Comparison of ENCODE assay signal across 12 cellular contexts in genomic region chr16:66927918-66928649, GRCh38. TPM values are rescaled to one million over a fixed set of nuclear protein-coding genes. Genes with fewer than 3 reads are reported as not detected.
A peak's percentile ranks its signal among the peaks of the same experiment; 100 is the strongest.
DNase-seq lines count a peak whose midpoint lies in the region; ATAC-seq and TF ChIP-seq lines count a peak whose summit lies in the region.
"Had no signal": no experiment of that assay in that cellular context is flagged by ENCODE, and none has a peak within 500 bp of the region (broad histone marks: within the 10 kb centered on the region; RNA-seq: fewer than 3 reads in every experiment).

No MANE protein-coding gene starts in this region.

- H3K4me3 ChIP-seq in GM23248 (no peak overlapping the region), epithelial cell of esophagus (ENCODE audit: low read length) (no peak overlapping the region), colonic mucosa (no peak overlapping the region)
- H3K4me3 ChIP-seq: SK-N-MC had no signal

- intact Hi-C loops in colonic mucosa (cut with DNase I) = no loop called here

- in situ Hi-C loops in GM23248 (cut with MboI) = no loop called here

- no peak for TF ChIP-seq CTCF in epithelial cell of esophagus (IDR thresholded peaks at IDR 0.05; ENCODE audit: insufficient read depth, low read depth, low read length, missing control alignments)
- no peak for TF ChIP-seq CTCF in colonic mucosa (IDR thresholded peaks at IDR 0.05)

- H3K4me2 ChIP-seq in GM23248 (ENCODE audit: unreplicated experiment) = peak overlapping the region; percentile 57

- 82 to 84% methylated on average over 8 of the region's 8 CpGs for WGBS in GM23248 (ENCODE audit: low coverage in 1 of 2, low lambda C conversion rate in 2 of 2, missing lambda C conversion rate in 2 of 2), 2 experiments

- no peak overlapping the region for H2AFZ ChIP-seq in GM23248

- H3K27me3 ChIP-seq in GM23248 (replicated peaks; ENCODE audit: insufficient read depth) = peaks cover 7% of the 10 kb centered on the region
- H3K27me3 ChIP-seq in colonic mucosa = peaks cover 15% of the 10 kb centered on the region

- no peaks in the 10 kb centered on the region for H4K20me1 ChIP-seq in GM23248 (ENCODE audit: insufficient read depth)

- peaks cover 4% of the 10 kb centered on the region; the same call in 1 of the 2 replicates for H3K79me2 ChIP-seq in GM23248 (ENCODE audit: insufficient read depth)

- peak overlapping the region; percentile 74 for H3K27ac ChIP-seq in GM23248
- no peak overlapping the region for H3K27ac ChIP-seq in colonic mucosa
- H3K27ac ChIP-seq: SK-N-MC had no signal

- H3K9ac ChIP-seq in GM23248 (peak overlapping the region; percentile 62), colonic mucosa (ENCODE audit: low read depth in 2 of 2, low read length in 2 of 2) (no peak overlapping the region)

- ATAC-seq in HG03196 (IDR thresholded peaks at IDR 0.05; ENCODE audit: unreplicated experiment) = no peak
- ATAC-seq: left lobe of liver; stimulated activated naive B cell treated with anti-CD40 and anti-IgM and Interleukin-4, amounts not matched to agents 10 μg/mL and 1 μg/mL and 100 μg/mL, for 72 hours had no signal

- no peaks in the 10 kb centered on the region for H3K9me2 ChIP-seq in GM23248 (ENCODE audit: insufficient read depth)

- H3F3A ChIP-seq in GM23248 (ENCODE audit: insufficient read depth) = peaks cover 30% of the 10 kb centered on the region

- H3K36me3 ChIP-seq in GM23248 (ENCODE audit: low read depth) (no peaks in the 10 kb centered on the region), colonic mucosa (no peaks in the 10 kb centered on the region)

- peak; percentile 70 for DNase-seq in GM23248
- DNase-seq in NCI-H2196 (lab: John Stamatoyannopoulos, UW; ENCODE audit: unreplicated experiment) = peak; percentile 35
- DNase-seq in epithelial cell of esophagus (ENCODE audit: low read depth) = peak; percentile 70
- DNase-seq in renal cortical epithelial cell (ENCODE audit: low read depth) = peak; percentile 35
- no peak for DNase-seq in colonic mucosa
- DNase-seq in NCI-H345 treated with DMSO at 0.1 percent for 48 hours (lab: John Stamatoyannopoulos, UW; ENCODE audit: unreplicated experiment) = no peak
- DNase-seq: effector CD4-positive, alpha-beta T cell; NCI-H187; stimulated activated naive B cell treated with anti-CD40 and anti-IgM and Interleukin-4, amounts not matched to agents 10 μg/mL and 1 μg/mL and 100 μg/mL, for 72 hours had no signal

- H3K4me1 ChIP-seq in GM23248 (ENCODE audit: insufficient read depth) (peaks cover 31% of the 10 kb centered on the region), colonic mucosa (peaks cover 7% of the 10 kb centered on the region)

- H3K9me3 ChIP-seq in GM23248 (ENCODE audit: low read depth) = no peaks in the 10 kb centered on the region
- H3K9me3 ChIP-seq in colonic mucosa = no peaks in the 10 kb centered on the region

RNA-seq across cellular contexts. Expression of gene RRAD, which starts 2.7 kb away (rescaled TPM):
- total RNA-seq in GM23248 (2014; rRNA removed; shearing (Covaris generic)) = 0.22 and 1.1 TPM in 2 replicates
- polyA plus RNA-seq in GM23248 (2016; fragmentation: Nextera tagmentation; extraction: Ambion mirVana) = 0.70 and 0.76 TPM in 2 replicates
- total RNA-seq in renal cortical epithelial cell = 177 and 379 TPM in 2 replicates
- total RNA-seq in colonic mucosa = 1 to 10 TPM; 1.4 to 4.0 TPM

RNA-seq across cellular contexts. Expression of gene CIAO2B, which starts 6.1 kb away (rescaled TPM):
- total RNA-seq in GM23248 (2014; rRNA removed; shearing (Covaris generic)) = 76.1 and 111 TPM in 2 replicates
- 173 and 182 TPM in 2 replicates for polyA plus RNA-seq in GM23248 (2016; fragmentation: Nextera tagmentation; extraction: Ambion mirVana)
- total RNA-seq in renal cortical epithelial cell = 129 and 264 TPM in 2 replicates
- total RNA-seq in colonic mucosa = 100 to 1,000 TPM; 105 to 146 TPM

RNA-seq across cellular contexts. Expression of gene CES2, which starts 7.2 kb away (rescaled TPM):
- 32.3 and 46.8 TPM in 2 replicates for total RNA-seq in GM23248 (2014; rRNA removed; shearing (Covaris generic))
- 33.9 and 37.6 TPM in 2 replicates for polyA plus RNA-seq in GM23248 (2016; fragmentation: Nextera tagmentation; extraction: Ambion mirVana)
- total RNA-seq in renal cortical epithelial cell (34.7 and 53.9 TPM in 2 replicates), colonic mucosa (100 to 1,000 TPM; 407 to 525 TPM)

RNA-seq across cellular contexts. Expression of gene CDH16, which starts 9.4 kb away (rescaled TPM):
- total RNA-seq in GM23248 (2014; rRNA removed; shearing (Covaris generic)) = not detected in 2 replicates
- polyA plus RNA-seq in GM23248 (2016; fragmentation: Nextera tagmentation; extraction: Ambion mirVana) = not detected in 2 replicates
- 7.8 and 414 TPM in 2 replicates for total RNA-seq in renal cortical epithelial cell
- 1 to 10 TPM in 1 of 2 donors, under 1 TPM in 1; 0.72 to 1.8 TPM for total RNA-seq in colonic mucosa
- total RNA-seq: left lobe of liver had no signal

RNA-seq across cellular contexts. Expression of gene CES3, which starts 33.0 kb away (rescaled TPM):
- total RNA-seq in GM23248 (2014; rRNA removed; shearing (Covaris generic)) = not detected in 2 replicates
- not detected in 2 replicates for polyA plus RNA-seq in GM23248 (2016; fragmentation: Nextera tagmentation; extraction: Ambion mirVana)
- total RNA-seq in renal cortical epithelial cell = 0.69 and 1.3 TPM in 2 replicates
- total RNA-seq in colonic mucosa = 100 to 1,000 TPM; 136 to 169 TPM

Comparison
In these comparisons a context has a peak if more than half of its experiments do, and no peak if none do; other contexts are left out.
1. DNase-seq: peak in GM23248 (single experiment), NCI-H2196 (single experiment), epithelial cell of esophagus (single experiment) and renal cortical epithelial cell (single experiment); none in colonic mucosa (single experiment) and NCI-H345 treated with DMSO at 0.1 percent for 48 hours (single experiment).
2. RNA of gene RRAD, which starts 2.7 kb away (total RNA-seq): 177 to 379 TPM in renal cortical epithelial cell; 1.4 to 4.0 TPM in colonic mucosa and 0.22 to 1.1 TPM in GM23248; every median in the first group is over 10 times any median in the second.